15 cellular contexts compared by ENCODE assay signal in the genomic region with DNA sequence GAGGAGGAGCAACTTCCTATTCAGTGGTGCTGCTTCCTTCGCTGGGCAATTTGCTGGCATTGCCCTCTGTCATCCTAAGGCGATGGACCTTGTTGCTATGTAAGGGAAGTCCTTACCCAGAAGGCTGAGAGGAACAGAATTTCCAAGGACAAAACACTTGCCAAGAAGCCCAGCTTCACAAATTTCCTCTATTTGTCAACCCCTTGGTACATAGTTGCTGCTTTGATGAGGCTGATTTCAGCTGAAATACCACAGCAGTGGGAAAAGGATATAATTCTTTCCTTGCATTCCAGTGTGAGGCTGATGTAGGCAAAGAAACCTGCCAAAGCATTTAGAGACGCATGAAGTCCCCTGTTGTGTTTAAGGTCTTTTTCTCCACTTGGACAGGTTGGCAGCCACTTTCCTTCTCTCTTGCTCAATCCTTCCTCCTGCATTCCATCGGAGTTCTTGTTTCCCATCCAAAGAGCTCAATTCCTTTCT. TPM values are rescaled to one million over a fixed set of nuclear protein-coding genes. Genes with fewer than 3 reads are reported as not detected.
DNase-seq lines count a peak whose midpoint lies in the region; ATAC-seq and TF ChIP-seq lines count a peak whose summit lies in the region.
"Had no signal": no experiment of that assay in that cellular context is flagged by ENCODE, and none has a peak within 500 bp of the region (broad histone marks: within the 10 kb centered on the region; RNA-seq: fewer than 3 reads in every experiment).

No MANE protein-coding gene starts in this region.

- H3K9ac ChIP-seq in neuronal stem cell (ENCODE audit: low read depth, low read length, poor library complexity), result no peak overlapping the region

- no peak overlapping the region for H3K4me3 ChIP-seq in astrocyte of the spinal cord (ENCODE audit: low read depth, low read length)
- H3K4me3 ChIP-seq in gastroesophageal sphincter, result no peak overlapping the region
- H3K4me3 ChIP-seq in neuronal stem cell (ENCODE audit: low read length in 2 of 2), result no peak overlapping the region
- H3K4me3 ChIP-seq in upper lobe of right lung, result no peak overlapping the region

- H2BK120ac ChIP-seq in neuronal stem cell (ENCODE audit: low read depth, low read length), result no peak overlapping the region

- H3K9me3 ChIP-seq in gastroesophageal sphincter, result no peaks in the 10 kb centered on the region
- H3K9me3 ChIP-seq in neuronal stem cell (replicated peaks in 1 of 2; ENCODE audit: control insufficient read depth in 2 of 2, insufficient read depth in 1 of 2, low read depth in 1 of 2, low read length in 2 of 2), result no peaks in the 10 kb centered on the region
- H3K9me3 ChIP-seq in upper lobe of right lung, result no peaks in the 10 kb centered on the region

- H3K79me1 ChIP-seq in neuronal stem cell (ENCODE audit: low read depth, low read length), result no peaks in the 10 kb centered on the region

- DNase-seq in astrocyte of the spinal cord (ENCODE audit: low read depth, low spot score) (peak; percentile 63), neuronal stem cell (ENCODE audit: low spot score) (no peak), upper lobe of right lung (no peak), foreskin keratinocyte (no peak), HUDEP-2 (lab: John Stamatoyannopoulos, UW; ENCODE audit: unreplicated experiment in 76 of 76) (no peak), GF-D8 (lab: John Stamatoyannopoulos, UW) (no peak)
- DNase-seq: activated CD8-positive, alpha-beta memory T cell treated with anti-CD3 and anti-CD28 coated beads, Interleukin-2, amount 50 U/mL, for 48 hours; brain microvascular endothelial cell; GOT3; RPMI8226; stimulated activated CD4-positive, alpha-beta T cell treated with anti-CD3 and anti-CD28 coated beads, Interleukin-2, amount 100 ng/mL, for 24 hours; stimulated activated naive CD4-positive, alpha-beta T cell had no signal

- H3K14ac ChIP-seq in neuronal stem cell (ENCODE audit: low read length), result no peak overlapping the region

- no peak overlapping the region for H3K18ac ChIP-seq in neuronal stem cell (ENCODE audit: low read length)

- H3K4ac ChIP-seq in neuronal stem cell (ENCODE audit: low read length), result no peak overlapping the region

- no peak overlapping the region for H4K8ac ChIP-seq in neuronal stem cell (ENCODE audit: low read depth, low read length)

- H4K91ac ChIP-seq in neuronal stem cell (ENCODE audit: low read depth, low read length, poor library complexity), result no peak overlapping the region

- no peak overlapping the region for H2BK5ac ChIP-seq in neuronal stem cell (ENCODE audit: low read length)

- no peak overlapping the region for H2BK15ac ChIP-seq in neuronal stem cell (ENCODE audit: low read length)

- TF ChIP-seq EP300 in gastroesophageal sphincter (IDR thresholded peaks at IDR 0.05), result no peak

- WGBS in gastroesophageal sphincter (ENCODE audit: low coverage in 1 of 2), 2 donors, result 3 to 47% methylated on average over 2 to 4 of the region's 4 CpGs
- WGBS in neuronal stem cell (ENCODE audit: extremely low coverage in 2 of 2, insufficient read length in 2 of 2, insufficient replicate concordance in 1 of 2), 2 donors, result no CpG with 5 or more reads among the region's 4 CpGs

- intact Hi-C loops in upper lobe of right lung (cut with DNase I), result no loop called here

- H3K27ac ChIP-seq in gastroesophageal sphincter (peak overlapping the region; percentile 20 to 78 (median 74)), neuronal stem cell (replicated peaks; ENCODE audit: low read length) (peak overlapping the region; percentile 23), upper lobe of right lung (peak overlapping the region; percentile 53), foreskin keratinocyte (no peak overlapping the region)
- H3K27ac ChIP-seq: brain microvascular endothelial cell, VCaP had no signal

- H2BK12ac ChIP-seq in neuronal stem cell (ENCODE audit: low read length), result no peak overlapping the region

- no peak overlapping the region for H2AFZ ChIP-seq in neuronal stem cell (ENCODE audit: low read length)

- ATAC-seq in gastroesophageal sphincter (peak; percentile 93), upper lobe of right lung (peak; percentile 31), foreskin keratinocyte (no peak)
- ATAC-seq: esophagus mucosa had no signal

- in situ Hi-C loops in astrocyte of the spinal cord (cut with HindIII; ENCODE audit: low sequenced_read_pairs), result no loop called here

- TF ChIP-seq POLR2A in gastroesophageal sphincter (IDR thresholded peaks at IDR 0.05), result no peak

- H3K23ac ChIP-seq in neuronal stem cell (ENCODE audit: low read depth, low read length, poor library complexity), result no peak overlapping the region

- peaks cover 0 to 35% (median 8%) of the 10 kb centered on the region in 3 donors for H3K4me1 ChIP-seq in gastroesophageal sphincter
- H3K4me1 ChIP-seq in neuronal stem cell (ENCODE audit: control insufficient read depth in 2 of 2, insufficient read depth in 1 of 2, low read depth in 1 of 2, low read length in 2 of 2), result peaks cover 0 to 11% of the 10 kb centered on the region in 2 donors
- peaks cover 15% of the 10 kb centered on the region for H3K4me1 ChIP-seq in upper lobe of right lung
- H3K4me1 ChIP-seq in foreskin keratinocyte, result peaks cover 21% of the 10 kb centered on the region

- no peak overlapping the region for H3K4me2 ChIP-seq in neuronal stem cell (ENCODE audit: insufficient read depth, low read length, poor library complexity, severe bottlenecking)

- H3K36me3 ChIP-seq in gastroesophageal sphincter (no peaks in the 10 kb centered on the region), neuronal stem cell (replicated peaks in 1 of 2; ENCODE audit: control insufficient read depth in 2 of 2, insufficient read depth in 2 of 2, low read length in 2 of 2) (no peaks in the 10 kb centered on the region), upper lobe of right lung (no peaks in the 10 kb centered on the region)
- H3K36me3 ChIP-seq: brain microvascular endothelial cell had no signal

- H3K27me3 ChIP-seq in gastroesophageal sphincter (no peaks in the 10 kb centered on the region), neuronal stem cell (ENCODE audit: control insufficient read depth in 3 of 3, insufficient read depth in 3 of 3, low read depth in 1 of 3, low read length in 3 of 3) (peaks cover 0 to 15% (median 0%) of the 10 kb centered on the region in 3 experiments), upper lobe of right lung (no peaks in the 10 kb centered on the region), foreskin keratinocyte (no peaks in the 10 kb centered on the region)
- H3K27me3 ChIP-seq: brain microvascular endothelial cell had no signal

- TF ChIP-seq CTCF in astrocyte of the spinal cord (IDR thresholded peaks at IDR 0.05; ENCODE audit: low read depth, low read length), result no peak
- no peak for TF ChIP-seq CTCF in gastroesophageal sphincter (IDR thresholded peaks at IDR 0.05)
- no peak for TF ChIP-seq CTCF in upper lobe of right lung (IDR thresholded peaks at IDR 0.05)
- no peak for TF ChIP-seq CTCF in foreskin keratinocyte (conservative IDR thresholded peaks at IDR 0.05)

- H2AK5ac ChIP-seq in neuronal stem cell (ENCODE audit: low read depth, low read length), result no peak overlapping the region

RNA-seq across cellular contexts. Expression of gene ST3GAL5, which starts 16.4 kb away (rescaled TPM):
- total RNA-seq in gastroesophageal sphincter (10 to 100 TPM; 15.2 to 55.9 (median 22.7) TPM), upper lobe of right lung (76.7 TPM), foreskin keratinocyte (30.1 and 36.1 TPM in 2 replicates)
- 5.0 TPM for polyA plus RNA-seq in neuronal stem cell (2013, experiment 1 of 2)
- 5.3 TPM for polyA plus RNA-seq in neuronal stem cell (2013, experiment 2 of 2)
- polyA plus RNA-seq in foreskin keratinocyte, result 19.8 and 21.8 TPM in 2 replicates
